ENCODE assay signal across 20 cellular contexts in the genomic region with DNA sequence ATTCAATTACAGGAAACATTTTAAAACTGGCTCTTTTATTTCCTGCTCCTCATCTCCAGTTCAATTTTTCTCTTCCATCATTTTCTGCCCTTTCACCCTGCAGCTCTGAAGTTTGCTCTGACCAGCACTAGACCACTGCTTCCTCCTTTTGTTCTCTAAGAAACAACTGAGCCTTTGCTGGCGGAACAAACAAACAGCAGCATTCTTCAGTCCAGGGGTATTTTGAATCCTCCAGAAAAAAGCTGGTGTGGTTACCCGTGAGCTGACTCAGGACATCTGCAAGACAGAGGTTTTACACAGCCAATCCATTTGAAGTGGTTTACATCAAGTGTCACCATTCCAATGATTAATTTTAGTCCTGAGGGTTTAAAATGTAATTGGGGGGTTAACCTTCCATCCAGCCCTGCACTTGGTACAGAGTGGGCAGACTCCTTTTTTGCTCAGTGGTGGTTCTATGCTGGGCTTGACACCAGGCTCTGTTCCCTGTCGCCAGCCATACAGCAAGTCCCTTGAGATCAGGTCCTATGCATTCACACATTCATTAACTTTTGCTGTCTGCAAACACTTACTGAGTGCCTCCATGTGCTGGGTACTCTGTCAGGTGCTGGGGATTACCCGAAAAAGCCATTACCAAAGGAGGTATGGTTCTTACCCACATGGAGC.
DNase-seq lines count a peak whose midpoint lies in the region; ATAC-seq and TF ChIP-seq lines count a peak whose summit lies in the region.
"Had no signal": no experiment of that assay in that cellular context is flagged by ENCODE, and none has a peak within 500 bp of the region (broad histone marks: within the 10 kb centered on the region; RNA-seq: fewer than 3 reads in every experiment).

No MANE protein-coding gene starts in this region.

- TF ChIP-seq POLR2A in upper lobe of left lung (IDR thresholded peaks at IDR 0.05), result no peak

- H3K4me1 ChIP-seq in GM23338 (ENCODE audit: insufficient read depth) (no peaks in the 10 kb centered on the region), neural progenitor cell (peaks cover 23% of the 10 kb centered on the region), upper lobe of left lung (peaks cover 0 to 5% (median 0%) of the 10 kb centered on the region in 4 donors)

- H3K9me3 ChIP-seq in neural progenitor cell (ENCODE audit: low read depth) (no peaks in the 10 kb centered on the region), upper lobe of left lung (no peaks in the 10 kb centered on the region)
- H3K9me3 ChIP-seq: BLaER1, SK-N-SH had no signal

- no peaks in the 10 kb centered on the region for H3K27me3 ChIP-seq in GM23338 (ENCODE audit: insufficient read depth)
- no peaks in the 10 kb centered on the region for H3K27me3 ChIP-seq in neural progenitor cell
- no peaks in the 10 kb centered on the region for H3K27me3 ChIP-seq in upper lobe of left lung
- H3K27me3 ChIP-seq: BLaER1 had no signal

- H3K36me3 Mint-ChIP-seq in GM23338 (ENCODE audit: low read depth) (no peaks in the 10 kb centered on the region), endothelial cell (ENCODE audit: low read depth, unreplicated experiment) (no peaks in the 10 kb centered on the region), neural progenitor cell (no peaks in the 10 kb centered on the region)
- H3K36me3 Mint-ChIP-seq: CD8-positive, alpha-beta T cell had no signal

- H3K4me1 Mint-ChIP-seq in GM23338, result peaks cover 5% of the 10 kb centered on the region
- H3K4me1 Mint-ChIP-seq in endothelial cell (ENCODE audit: unreplicated experiment), result peaks cover 25% of the 10 kb centered on the region
- peaks cover 16% of the 10 kb centered on the region for H3K4me1 Mint-ChIP-seq in neural progenitor cell

- H3K4me3 ChIP-seq in GM23338 (no peak overlapping the region), neural progenitor cell (peak overlapping the region; percentile 12), upper lobe of left lung (no peak overlapping the region)
- H3K4me3 ChIP-seq: BLaER1 had no signal

- no peaks in the 10 kb centered on the region for H3K9me3 Mint-ChIP-seq in GM23338
- no peaks in the 10 kb centered on the region for H3K9me3 Mint-ChIP-seq in endothelial cell (ENCODE audit: unreplicated experiment)
- no peaks in the 10 kb centered on the region for H3K9me3 Mint-ChIP-seq in neural progenitor cell
- H3K9me3 Mint-ChIP-seq: CD8-positive, alpha-beta T cell had no signal

- H3K4me3 Mint-ChIP-seq in GM23338 (no peak overlapping the region), endothelial cell (ENCODE audit: unreplicated experiment) (no peak overlapping the region), neural progenitor cell (no peak overlapping the region)
- H3K4me3 Mint-ChIP-seq: CD8-positive, alpha-beta T cell had no signal

- H4K20me1 ChIP-seq in GM23338 (replicated peaks; ENCODE audit: insufficient read depth) (no peaks in the 10 kb centered on the region), neural progenitor cell (ENCODE audit: low read depth) (no peaks in the 10 kb centered on the region)
- H4K20me1 ChIP-seq: BLaER1 had no signal

- H3K27ac Mint-ChIP-seq in GM23338 (no peak overlapping the region; the same call in 1 of the 2 replicates), endothelial cell (ENCODE audit: unreplicated experiment) (peak overlapping the region; percentile 91), neural progenitor cell (no peak overlapping the region)
- H3K27ac Mint-ChIP-seq: CD8-positive, alpha-beta T cell had no signal

- DNase-seq in GM23338 (ENCODE audit: low spot score) (no peak), endothelial cell (ENCODE audit: low spot score) (peak; percentile 35), neural progenitor cell (ENCODE audit: low spot score) (peak; percentile 65), upper lobe of left lung (no peak), caudate nucleus (lab: John Stamatoyannopoulos, UW) (no peak)
- no peak for DNase-seq in stimulated activated CD4-positive, alpha-beta T cell treated with anti-CD3 and anti-CD28 coated beads, Interleukin-1b, Interleukin-23, amount 100 ng/mL, for 48 hours
- DNase-seq: Calu3; CD8-positive, alpha-beta T cell; GF-D8; GOT3; HCEC 1CT; IMR-90; NCI-H1105 treated with DMSO at 0.1 percent for 48 hours; NCI-H2029 treated with DMSO at 0.1 percent for 48 hours; NCI-H82; SIG-M5; SK-N-SH had no signal

- TF ChIP-seq CTCF in GM23338 (conservative IDR thresholded peaks at IDR 0.05; ENCODE audit: low read depth in 2 of 2), result no peak
- TF ChIP-seq CTCF in endothelial cell (IDR thresholded peaks at IDR 0.05; ENCODE audit: unreplicated experiment), result no peak
- TF ChIP-seq CTCF in neural progenitor cell (IDR thresholded peaks at IDR 0.05), result no peak
- TF ChIP-seq CTCF in upper lobe of left lung (IDR thresholded peaks at IDR 0.05), result no peak

- H3K36me3 ChIP-seq in GM23338 (ENCODE audit: insufficient read depth) (no peaks in the 10 kb centered on the region), neural progenitor cell (no peaks in the 10 kb centered on the region), upper lobe of left lung (no peaks in the 10 kb centered on the region)
- H3K36me3 ChIP-seq: BLaER1 had no signal

- H3K79me2 ChIP-seq in GM23338 (replicated peaks; ENCODE audit: insufficient read depth), result no peaks in the 10 kb centered on the region
- no peaks in the 10 kb centered on the region for H3K79me2 ChIP-seq in neural progenitor cell (ENCODE audit: low read depth)

- 75 to 83% methylated on average over 2 to 4 of the region's 4 CpGs for WGBS in upper lobe of left lung, 2 donors

- no peak overlapping the region for H2AFZ ChIP-seq in GM23338
- no peak overlapping the region for H2AFZ ChIP-seq in neural progenitor cell (replicated peaks)

- no peak for TF ChIP-seq EP300 in upper lobe of left lung (IDR thresholded peaks at IDR 0.05)

- H3K27ac ChIP-seq in GM23338 (ENCODE audit: low read depth), result no peak overlapping the region
- H3K27ac ChIP-seq in neural progenitor cell, result peak overlapping the region; percentile 71
- no peak overlapping the region for H3K27ac ChIP-seq in upper lobe of left lung
- no peak overlapping the region for H3K27ac ChIP-seq in caudate nucleus (ENCODE audit: low read depth, low read length)
- H3K27ac ChIP-seq: BLaER1, KMS-11 had no signal

- H3K9ac ChIP-seq in neural progenitor cell, result no peak overlapping the region
- H3K9ac ChIP-seq: BLaER1, KMS-11, SK-N-SH had no signal

- H3K9me2 ChIP-seq in GM23338 (ENCODE audit: insufficient read depth), result no peaks in the 10 kb centered on the region
- H3K9me2 ChIP-seq: SK-N-SH had no signal

- H3F3A ChIP-seq in GM23338 (replicated peaks; ENCODE audit: low read depth) (no peaks in the 10 kb centered on the region), neural progenitor cell (ENCODE audit: low read depth) (peaks cover 28% of the 10 kb centered on the region)

- H3K27me3 Mint-ChIP-seq in GM23338 (ENCODE audit: insufficient read depth, low read depth, poor library complexity) (no peaks in the 10 kb centered on the region), endothelial cell (ENCODE audit: unreplicated experiment) (no peaks in the 10 kb centered on the region), neural progenitor cell (ENCODE audit: insufficient read depth, low read depth) (peaks cover 2% of the 10 kb centered on the region)

- H3K4me2 ChIP-seq in GM23338 (no peak overlapping the region), neural progenitor cell (peak overlapping the region; percentile 50)
- H3K4me2 ChIP-seq: BLaER1, KMS-11, SK-N-SH had no signal

- peak; percentile 57 for ATAC-seq in GM23338
- peak; percentile 10 to 58 for ATAC-seq in upper lobe of left lung (ENCODE audit: low FRiP score in 2 of 2)
- ATAC-seq in GM18870 (IDR thresholded peaks at IDR 0.05; ENCODE audit: unreplicated experiment), result no peak
- ATAC-seq: CD8-positive, alpha-beta T cell had no signal

TF ChIP-seq in GM23338, 12 proteins besides CTCF, POLR2A, EP300 and RAD21:
- TF ChIP-seq, protein P1, sequence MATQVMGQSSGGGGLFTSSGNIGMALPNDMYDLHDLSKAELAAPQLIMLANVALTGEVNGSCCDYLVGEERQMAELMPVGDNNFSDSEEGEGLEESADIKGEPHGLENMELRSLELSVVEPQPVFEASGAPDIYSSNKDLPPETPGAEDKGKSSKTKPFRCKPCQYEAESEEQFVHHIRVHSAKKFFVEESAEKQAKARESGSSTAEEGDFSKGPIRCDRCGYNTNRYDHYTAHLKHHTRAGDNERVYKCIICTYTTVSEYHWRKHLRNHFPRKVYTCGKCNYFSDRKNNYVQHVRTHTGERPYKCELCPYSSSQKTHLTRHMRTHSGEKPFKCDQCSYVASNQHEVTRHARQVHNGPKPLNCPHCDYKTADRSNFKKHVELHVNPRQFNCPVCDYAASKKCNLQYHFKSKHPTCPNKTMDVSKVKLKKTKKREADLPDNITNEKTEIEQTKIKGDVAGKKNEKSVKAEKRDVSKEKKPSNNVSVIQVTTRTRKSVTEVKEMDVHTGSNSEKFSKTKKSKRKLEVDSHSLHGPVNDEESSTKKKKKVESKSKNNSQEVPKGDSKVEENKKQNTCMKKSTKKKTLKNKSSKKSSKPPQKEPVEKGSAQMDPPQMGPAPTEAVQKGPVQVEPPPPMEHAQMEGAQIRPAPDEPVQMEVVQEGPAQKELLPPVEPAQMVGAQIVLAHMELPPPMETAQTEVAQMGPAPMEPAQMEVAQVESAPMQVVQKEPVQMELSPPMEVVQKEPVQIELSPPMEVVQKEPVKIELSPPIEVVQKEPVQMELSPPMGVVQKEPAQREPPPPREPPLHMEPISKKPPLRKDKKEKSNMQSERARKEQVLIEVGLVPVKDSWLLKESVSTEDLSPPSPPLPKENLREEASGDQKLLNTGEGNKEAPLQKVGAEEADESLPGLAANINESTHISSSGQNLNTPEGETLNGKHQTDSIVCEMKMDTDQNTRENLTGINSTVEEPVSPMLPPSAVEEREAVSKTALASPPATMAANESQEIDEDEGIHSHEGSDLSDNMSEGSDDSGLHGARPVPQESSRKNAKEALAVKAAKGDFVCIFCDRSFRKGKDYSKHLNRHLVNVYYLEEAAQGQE (IDR thresholded peaks at IDR 0.05; ENCODE audit: unreplicated experiment), result no peak
- TF ChIP-seq JUNB (IDR thresholded peaks at IDR 0.05; ENCODE audit: unreplicated experiment), result no peak
- TF ChIP-seq EZH2phosphoT487 (IDR thresholded peaks at IDR 0.05; ENCODE audit: unreplicated experiment), result no peak
- no peak for TF ChIP-seq NANOG (IDR thresholded peaks at IDR 0.05; ENCODE audit: borderline replicate concordance)
- TF ChIP-seq CREB1 (CRISPR knock-in tag; IDR thresholded peaks at IDR 0.05; ENCODE audit: low read depth), result no peak
- TF ChIP-seq ZNF331 (CRISPR knock-in tag; IDR thresholded peaks at IDR 0.05; ENCODE audit: low read depth), result no peak
TF ChIP-seq in GM23338: peak in this region for 0.

Comparison
In these comparisons a context has a peak if more than half of its experiments do, and no peak if none do; other contexts are left out.
1. DNase-seq: peak in endothelial cell (single experiment) and neural progenitor cell (single experiment); none in GM23338 (single experiment), upper lobe of left lung (0 of 2), caudate nucleus (0 of 61) and stimulated activated CD4-positive, alpha-beta T cell treated with anti-CD3 and anti-CD28 coated beads, Interleukin-1b, Interleukin-23, amount 100 ng/mL, for 48 hours (single experiment).